Comparison of ENCODE assay signal across 10 cellular contexts in genomic region chr22:19983701-19984100, GRCh38. TPM values are rescaled to one million over a fixed set of nuclear protein-coding genes. Genes with fewer than 3 reads are reported as not detected.
DNase-seq lines count a peak whose midpoint lies in the region; ATAC-seq and TF ChIP-seq lines count a peak whose summit lies in the region.
"Had no signal": no experiment of that assay in that cellular context is flagged by ENCODE, and none has a peak within 500 bp of the region (broad histone marks: within the 10 kb centered on the region; RNA-seq: fewer than 3 reads in every experiment).

No MANE protein-coding gene starts in this region.

- TF ChIP-seq EP300 in tibial nerve (IDR thresholded peaks at IDR 0.05), result no peak

- H3K9me3 ChIP-seq in right cardiac atrium (ENCODE audit: control insufficient read depth, low read length) (no peaks in the 10 kb centered on the region), tibial nerve (no peaks in the 10 kb centered on the region)
- H3K9me3 ChIP-seq: upper lobe of left lung had no signal

- ATAC-seq in right cardiac atrium (no peak), GM19035 (IDR thresholded peaks at IDR 0.05; ENCODE audit: unreplicated experiment) (no peak)

- no peak for TF ChIP-seq CTCF in tibial nerve (IDR thresholded peaks at IDR 0.05)

- POLR2A ChIA-PET in activated CD4-positive, alpha-beta T cell treated with anti-CD3 and anti-CD28 coated beads, Interleukin-2, amount 10 ng/mL, durations not matched to agents 7 days and 5 days (lab: Charles Lee), result no interaction called here

- peak overlapping the region; percentile 39 for H3K27ac ChIP-seq in right cardiac atrium (ENCODE audit: low read length)
- H3K27ac ChIP-seq in tibial nerve, result peak overlapping the region in 3 of 4 donors; percentile 9 to 93 (median 50)

- H3K27me3 ChIP-seq in right cardiac atrium (ENCODE audit: control insufficient read depth, insufficient read depth) (no peaks in the 10 kb centered on the region), tibial nerve (no peaks in the 10 kb centered on the region)
- H3K27me3 ChIP-seq: upper lobe of left lung had no signal

- no peak overlapping the region for H3K4me3 Mint-ChIP-seq in activated CD4-positive, alpha-beta T cell treated with anti-CD3 and anti-CD28 coated beads, Interleukin-2, amount 10 ng/mL, durations not matched to agents 7 days and 5 days

- H3K4me1 ChIP-seq in right cardiac atrium (ENCODE audit: control insufficient read depth, insufficient read depth, low read length) (peaks cover 9% of the 10 kb centered on the region), tibial nerve (peaks cover 0 to 60% (median 18%) of the 10 kb centered on the region in 4 donors)

- WGBS in right cardiac atrium, result 77% methylated on average over 4 of the region's 4 CpGs
- 60 to 70% methylated on average over 4 of the region's 4 CpGs for WGBS in tibial nerve, 2 donors

- H3K27ac Mint-ChIP-seq in activated CD4-positive, alpha-beta T cell treated with anti-CD3 and anti-CD28 coated beads, Interleukin-2, amount 10 ng/mL, durations not matched to agents 7 days and 5 days, result peak overlapping the region; percentile 66

- intact Hi-C loops in right cardiac atrium (cut with DNase I), result no loop called here

- H3K4me3 ChIP-seq in right cardiac atrium (ENCODE audit: low read length) (no peak overlapping the region), tibial nerve (no peak overlapping the region)
- H3K4me3 ChIP-seq: upper lobe of left lung had no signal

- no peaks in the 10 kb centered on the region for H3K9me3 Mint-ChIP-seq in activated CD4-positive, alpha-beta T cell treated with anti-CD3 and anti-CD28 coated beads, Interleukin-2, amount 10 ng/mL, durations not matched to agents 7 days and 5 days

- H3K36me3 Mint-ChIP-seq in activated CD4-positive, alpha-beta T cell treated with anti-CD3 and anti-CD28 coated beads, Interleukin-2, amount 10 ng/mL, durations not matched to agents 7 days and 5 days (ENCODE audit: low read depth), result no peaks in the 10 kb centered on the region

- TF ChIP-seq POLR2A in tibial nerve (IDR thresholded peaks at IDR 0.05), result no peak

- CTCF ChIA-PET in activated CD4-positive, alpha-beta T cell treated with anti-CD3 and anti-CD28 coated beads, Interleukin-2, amount 10 ng/mL, durations not matched to agents 7 days and 5 days (lab: Charles Lee), result no interaction called here

- DNase-seq in activated CD4-positive, alpha-beta T cell treated with anti-CD3 and anti-CD28 coated beads, Interleukin-2, amount 10 ng/mL, durations not matched to agents 7 days and 5 days, result no peak
- no peak for DNase-seq in activated CD4-positive, alpha-beta T cell treated with anti-CD3 and anti-CD28 coated beads for 4 hours
- DNase-seq in right cardiac atrium, result peak; percentile 15 to 70 (median 68)
- no peak for DNase-seq in tibial nerve (ENCODE audit: low spot score in 2 of 2)
- DNase-seq in NCI-H1417 treated with DMSO at 0.1 percent for 48 hours (lab: John Stamatoyannopoulos, UW), result no peak
- DNase-seq: activated CD4-positive, alpha-beta T cell treated with anti-CD3 and anti-CD28 coated beads, Interleukin-2, amount 50 U/mL, for 4 hours; activated effector memory CD4-positive, alpha-beta T cell treated with Interleukin-2 at 50 U/mL for 16 hours; GOT3 had no signal

- peaks cover 0 to 38% (median 0%) of the 10 kb centered on the region in 3 donors for H3K36me3 ChIP-seq in tibial nerve

- H3K27me3 Mint-ChIP-seq in activated CD4-positive, alpha-beta T cell treated with anti-CD3 and anti-CD28 coated beads, Interleukin-2, amount 10 ng/mL, durations not matched to agents 7 days and 5 days, result peaks cover 7% of the 10 kb centered on the region

- H3K4me1 Mint-ChIP-seq in activated CD4-positive, alpha-beta T cell treated with anti-CD3 and anti-CD28 coated beads, Interleukin-2, amount 10 ng/mL, durations not matched to agents 7 days and 5 days, result peaks cover 2% of the 10 kb centered on the region

RNA-seq across cellular contexts. Expression of gene ARVCF, which starts 32.9 kb away (rescaled TPM):
- 1 to 10 TPM in 1 of 2 experiments, under 1 TPM in 1; 0.89 to 1.2 TPM for total RNA-seq in activated CD4-positive, alpha-beta T cell treated with anti-CD3 and anti-CD28 coated beads, Interleukin-2, amount 10 ng/mL, durations not matched to agents 7 days and 5 days
- 10 to 100 TPM; 11.1 to 27.4 (median 18.4) TPM for total RNA-seq in right cardiac atrium
- 21.7 TPM for polyA plus RNA-seq in right cardiac atrium
- 10 to 100 TPM; 47.5 to 98.3 (median 80.6) TPM for total RNA-seq in tibial nerve

RNA-seq across cellular contexts. Expression of gene TANGO2, which starts 37.2 kb away (rescaled TPM):
- 10 to 100 TPM; 36.7 to 39.7 TPM for total RNA-seq in activated CD4-positive, alpha-beta T cell treated with anti-CD3 and anti-CD28 coated beads, Interleukin-2, amount 10 ng/mL, durations not matched to agents 7 days and 5 days
- total RNA-seq in right cardiac atrium (10 to 100 TPM; 61.1 to 70.4 (median 67.3) TPM), tibial nerve (10 to 100 TPM; 31.7 to 56.7 (median 39.0) TPM)
- 64.9 TPM for polyA plus RNA-seq in right cardiac atrium

RNA-seq across cellular contexts. Expression of gene TXNRD2, which starts 42.1 kb away (rescaled TPM):
- 10 to 100 TPM; 19.3 to 21.9 TPM for total RNA-seq in activated CD4-positive, alpha-beta T cell treated with anti-CD3 and anti-CD28 coated beads, Interleukin-2, amount 10 ng/mL, durations not matched to agents 7 days and 5 days
- total RNA-seq in right cardiac atrium, result 10 to 100 TPM; 18.7 to 28.5 (median 26.0) TPM
- 32.9 TPM for polyA plus RNA-seq in right cardiac atrium
- total RNA-seq in tibial nerve, result 10 to 100 TPM; 34.8 to 40.6 (median 37.8) TPM

RNA-seq across cellular contexts. Expression of gene COMT, which starts 42.1 kb away (rescaled TPM):
- 10 to 100 TPM; 71.8 to 74.8 TPM for total RNA-seq in activated CD4-positive, alpha-beta T cell treated with anti-CD3 and anti-CD28 coated beads, Interleukin-2, amount 10 ng/mL, durations not matched to agents 7 days and 5 days
- total RNA-seq in right cardiac atrium (10 to 100 TPM; 69.6 to 89.3 (median 84.4) TPM), tibial nerve (100 to 1,000 TPM; 212 to 306 (median 240) TPM)
- 102 TPM for polyA plus RNA-seq in right cardiac atrium

Comparison
In these comparisons a context has a peak if more than half of its experiments do, and no peak if none do; other contexts are left out.
1. DNase-seq: peak in right cardiac atrium (3 of 3); none in activated CD4-positive, alpha-beta T cell treated with anti-CD3 and anti-CD28 coated beads, Interleukin-2, amount 10 ng/mL, durations not matched to agents 7 days and 5 days (single experiment), activated CD4-positive, alpha-beta T cell treated with anti-CD3 and anti-CD28 coated beads for 4 hours (0 of 2), tibial nerve (0 of 2) and NCI-H1417 treated with DMSO at 0.1 percent for 48 hours (single experiment).
2. RNA of gene ARVCF, which starts 32.9 kb away (total RNA-seq): 47.5 to 98.3 TPM in tibial nerve and 11.1 to 27.4 TPM in right cardiac atrium; 0.89 to 1.2 TPM in activated CD4-positive, alpha-beta T cell treated with anti-CD3 and anti-CD28 coated beads, Interleukin-2, amount 10 ng/mL, durations not matched to agents 7 days and 5 days; every median in the first group is over 4 times any median in the second.